8 cellular contexts compared by ENCODE assay signal in the genomic region with DNA sequence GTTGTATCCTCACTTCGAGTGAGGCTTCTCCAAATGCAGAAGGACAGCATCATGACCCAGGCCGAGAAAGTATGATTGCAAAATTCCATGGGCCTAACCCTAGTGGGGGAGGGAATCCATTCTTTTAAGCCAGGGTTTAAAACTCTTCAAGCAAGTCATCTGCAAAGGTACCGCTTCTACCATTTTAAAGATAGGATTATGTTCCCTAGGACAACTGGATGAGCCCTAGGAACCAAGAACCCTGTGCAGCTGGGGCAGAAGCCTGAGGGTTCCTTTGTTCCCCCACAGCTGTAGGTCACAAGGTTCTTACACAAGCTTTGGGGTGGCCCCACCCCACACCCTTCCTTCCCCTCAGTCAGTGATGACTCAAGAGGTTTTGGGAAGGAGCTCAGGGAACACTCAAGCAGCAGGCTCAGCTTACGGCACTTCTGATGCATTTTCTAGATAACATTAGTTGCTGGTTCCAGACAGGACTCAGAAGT. TPM values are rescaled to one million over a fixed set of nuclear protein-coding genes. Genes with fewer than 3 reads are reported as not detected.
A peak's percentile ranks its signal among the peaks of the same experiment; 100 is the strongest.
DNase-seq lines count a peak whose midpoint lies in the region; ATAC-seq and TF ChIP-seq lines count a peak whose summit lies in the region.

No MANE protein-coding gene starts in this region.

- intact Hi-C loops in sigmoid colon (cut with DNase I) = no loop called here

- TF ChIP-seq EP300 in sigmoid colon (IDR thresholded peaks at IDR 0.05) = peak in 1 of 4 donors; percentile 32

- DNase-seq in GF-D8 (lab: John Stamatoyannopoulos, UW) = peak; percentile 94
- DNase-seq in SKM-1 (lab: John Stamatoyannopoulos, UW; ENCODE audit: unreplicated experiment) = peak; percentile 85
- DNase-seq in globus pallidus (ENCODE audit: low spot score) = peak; percentile 46
- DNase-seq in sigmoid colon = peak; percentile 81
- no peak for DNase-seq in HuH-7 (ENCODE audit: low spot score)
- no peak for DNase-seq in GM10266 (ENCODE audit: extremely low spot score)

- no peaks in the 10 kb centered on the region for H3K36me3 ChIP-seq in sigmoid colon

- H3K27me3 ChIP-seq in sigmoid colon = no peaks in the 10 kb centered on the region

- H3K4me1 ChIP-seq in sigmoid colon = no peaks in the 10 kb centered on the region

- no peak for TF ChIP-seq POLR2A in sigmoid colon (IDR thresholded peaks at IDR 0.05)

- H3K4me3 ChIP-seq in sigmoid colon = peak overlapping the region in 1 of 4 donors; percentile 13

- TF ChIP-seq CTCF in sigmoid colon (IDR thresholded peaks at IDR 0.05) (no peak), GM10266 (IDR thresholded peaks at IDR 0.05; ENCODE audit: control insufficient read depth, insufficient read depth, low read depth, missing control alignments) (no peak)

- H3K27ac ChIP-seq in sigmoid colon = peak overlapping the region in 3 of 4 donors; percentile 19 to 46 (median 39)

- 86 to 87% methylated on average over 4 of the region's 4 CpGs for WGBS in sigmoid colon, 2 donors

- ATAC-seq in GM19452 (IDR thresholded peaks at IDR 0.05; ENCODE audit: unreplicated experiment) (no peak), GM21717 (IDR thresholded peaks at IDR 0.05; ENCODE audit: unreplicated experiment) (no peak)

- no peaks in the 10 kb centered on the region for H3K9me3 ChIP-seq in sigmoid colon

RNA-seq across cellular contexts. Expression of a gene that starts 13.5 kb away (rescaled TPM):
- total RNA-seq in sigmoid colon = 1 to 10 TPM in 2 of 4 donors, under 1 TPM in 2; 0.33 to 1.8 (median 0.83) TPM
- polyA plus RNA-seq in sigmoid colon = 1 to 10 TPM; 1.2 to 2.7 (median 1.8) TPM

RNA-seq across cellular contexts. Expression of a gene that starts 49.4 kb away (rescaled TPM):
- 10 to 100 TPM; 31.0 to 75.9 (median 69.0) TPM for total RNA-seq in sigmoid colon
- 10 to 100 TPM; 22.4 to 53.2 (median 35.4) TPM for polyA plus RNA-seq in sigmoid colon

RNA-seq across cellular contexts. Expression of a gene that starts 56.5 kb away (rescaled TPM):
- total RNA-seq in sigmoid colon = 10 to 100 TPM; 10.2 to 20.7 (median 12.5) TPM
- 1 to 10 TPM; 4.2 to 7.1 (median 5.4) TPM for polyA plus RNA-seq in sigmoid colon

Comparison
In these comparisons a context has a peak if more than half of its experiments do, and no peak if none do; other contexts are left out.
1. DNase-seq: peak in GF-D8 (single experiment), SKM-1 (single experiment), globus pallidus (single experiment) and sigmoid colon (single experiment); none in HuH-7 (single experiment) and GM10266 (single experiment).